Comparison of ENCODE assay signal across 19 cellular contexts in genomic region chr2:53036196-53036595, GRCh38.
DNase-seq lines count a peak whose midpoint lies in the region; ATAC-seq, FAIRE-seq and TF ChIP-seq lines count a peak whose summit lies in the region.
"Had no signal": no experiment of that assay in that cellular context is flagged by ENCODE, and none has a peak within 500 bp of the region (broad histone marks: within the 10 kb centered on the region; RNA-seq: fewer than 3 reads in every experiment).

No MANE protein-coding gene starts in this region.

- POLR2A ChIA-PET in HEK293T (lab: Yijun Ruan, JAX), result no interaction called here

- DNase-seq in GM03348 (ENCODE audit: low spot score), result peak; percentile 47
- DNase-seq in SW480 (ENCODE audit: low spot score), result peak; percentile 4
- peak; percentile 84 for DNase-seq in fibroblast of peridontal ligament (ENCODE audit: extremely low read depth)
- no peak for DNase-seq in urothelium cell line (ENCODE audit: low spot score)
- DNase-seq in NCI-H128 (lab: John Stamatoyannopoulos, UW; ENCODE audit: unreplicated experiment), result no peak
- DNase-seq in HEK293T (ENCODE audit: extremely low spot score), result no peak
- DNase-seq: activated CD4-positive, alpha-beta T cell treated with anti-CD3 and anti-CD28 coated beads, Interleukin-2, amount 10 ng/mL, durations not matched to agents 7 days and 5 days; activated CD8-positive, alpha-beta memory T cell treated with anti-CD3 and anti-CD28 coated beads, Interleukin-2, amount 50 U/mL, for 48 hours; activated naive CD8-positive, alpha-beta T cell treated with anti-CD3 and anti-CD28 coated beads, Interleukin-2, amount 50 U/mL, for 24 hours; Caco-2; kidney; MG63; NCI-H1436 treated with DMSO at 0.1 percent for 48 hours; NCI-H510A treated with DMSO at 0.1 percent for 48 hours; stimulated activated CD4-positive, alpha-beta T cell treated with anti-CD3 and anti-CD28 coated beads, Interleukin-2, amount 100 ng/mL, for 48 hours; stimulated activated naive B cell treated with anti-CD40 and anti-IgM and Interleukin-4, amounts not matched to agents 10 μg/mL and 1 μg/mL and 100 μg/mL, for 72 hours had no signal

- CTCF ChIA-PET in HEK293T (lab: Yijun Ruan, JAX), result interaction anchor here (0.6 kb wide), 1 partner anchor 110 kb away, joined by 3 read pairs; no protein-coding TSS in a partner anchor

- ATAC-seq in HG03039 (IDR thresholded peaks at IDR 0.05; ENCODE audit: unreplicated experiment), result no peak
- ATAC-seq: activated naive CD8-positive, alpha-beta T cell treated with anti-CD3 and anti-CD28 coated beads, Interleukin-2, amount 50 U/mL, for 24 hours; stimulated activated naive B cell treated with anti-CD40 and anti-IgM and Interleukin-4, amounts not matched to agents 10 μg/mL and 1 μg/mL and 100 μg/mL, for 72 hours had no signal

- no peak for FAIRE-seq in urothelium cell line (lab: Jason Lieb, UNC)
- FAIRE-seq: H1, kidney, RCC 7860 had no signal

TF ChIP-seq in HEK293T, 16 proteins besides CTCF, POLR2A, EP300 and RAD21:
- TF ChIP-seq SP1 (IDR thresholded peaks at IDR 0.05) (no peak), SUZ12 (IDR thresholded peaks at IDR 0.05) (no peak), ZNF384 (IDR thresholded peaks at IDR 0.05) (no peak), ARNT (IDR thresholded peaks at IDR 0.05) (no peak), LEF1 (IDR thresholded peaks at IDR 0.05; ENCODE audit: borderline replicate concordance) (no peak), HDGF (IDR thresholded peaks at IDR 0.05; ENCODE audit: borderline replicate concordance) (no peak), ELF4 (IDR thresholded peaks at IDR 0.05) (no peak)

Comparison
In these comparisons a context has a peak if more than half of its experiments do, and no peak if none do; other contexts are left out.
1. DNase-seq: peak in GM03348 (single experiment), SW480 (single experiment) and fibroblast of peridontal ligament (single experiment); none in urothelium cell line (single experiment), NCI-H128 (single experiment) and HEK293T (single experiment).